9 cellular contexts compared by ENCODE assay signal in the genomic region with DNA sequence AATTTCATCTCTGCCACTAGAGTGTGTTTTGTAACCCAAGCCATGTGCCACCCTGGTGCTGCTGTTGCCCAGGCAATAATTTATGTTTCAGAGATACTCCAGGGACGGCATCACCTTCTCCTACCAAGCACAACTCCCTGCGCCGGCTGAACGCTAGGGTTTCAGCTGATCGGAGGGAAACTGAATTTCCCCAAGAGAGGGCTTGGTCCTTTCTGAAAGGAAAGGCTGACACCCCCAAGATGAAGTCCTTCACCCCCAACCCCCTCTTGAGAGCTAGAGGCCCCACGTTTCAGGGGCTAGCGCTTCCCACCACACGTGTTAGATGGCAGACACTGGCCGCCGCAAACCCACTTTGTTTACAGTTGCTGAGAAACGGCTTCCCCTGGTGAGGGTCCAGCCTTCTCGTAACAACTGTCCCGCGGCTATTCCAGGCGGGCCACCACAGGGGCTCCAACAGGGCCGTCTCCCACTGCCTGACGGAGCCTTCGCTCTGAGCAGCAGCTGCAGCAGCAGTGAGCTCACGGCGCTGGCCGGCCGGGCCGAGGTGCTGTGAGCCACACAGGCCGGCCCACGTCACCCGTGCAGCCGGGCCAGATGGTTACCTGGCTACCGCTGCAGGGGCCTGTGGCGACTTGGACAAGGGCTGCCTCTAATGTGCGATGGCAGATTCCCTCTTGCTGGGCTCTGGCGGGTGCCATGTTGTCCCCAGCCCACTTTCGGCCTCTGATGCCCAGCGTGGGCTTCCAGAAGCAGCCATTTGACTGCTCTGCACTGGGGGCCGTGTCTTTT.
A peak's percentile ranks its signal among the peaks of the same experiment; 100 is the strongest.
DNase-seq lines count a peak whose midpoint lies in the region; ATAC-seq, FAIRE-seq and TF ChIP-seq lines count a peak whose summit lies in the region.
"Had no signal": no experiment of that assay in that cellular context is flagged by ENCODE, and none has a peak within 500 bp of the region (broad histone marks: within the 10 kb centered on the region; RNA-seq: fewer than 3 reads in every experiment).

No MANE protein-coding gene starts in this region.

- DNase-seq in NCI-H1105 (lab: John Stamatoyannopoulos, UW) (peak; percentile 64), kidney (peak; percentile 79), activated gamma-delta T cell (lab: John Stamatoyannopoulos, UW) (no peak)
- DNase-seq in stimulated activated naive CD8-positive, alpha-beta T cell treated with anti-CD3 and anti-CD28 coated beads, Interleukin-15, Interleukin-2, amounts not matched to agents 100 U/mL and 50 U/mL, for 24 hours: no peak
- DNase-seq: naive B cell; NK-92 treated with Interleukin-12 subunit alpha and Interleukin-12 subunit beta, amount 100 ng/mL, for 24 hours had no signal

- no peaks in the 10 kb centered on the region for H3K9me3 ChIP-seq in kidney (ENCODE audit: control insufficient read depth in 1 of 2, low read length in 2 of 2)

- peak; percentile 30 for ATAC-seq in stimulated activated naive CD8-positive, alpha-beta T cell treated with anti-CD3 and anti-CD28 coated beads, Interleukin-15, Interleukin-2, amounts not matched to agents 100 U/mL and 50 U/mL, for 24 hours
- ATAC-seq in GM19455 (IDR thresholded peaks at IDR 0.05; ENCODE audit: unreplicated experiment) (no peak), GM19324 (IDR thresholded peaks at IDR 0.05; ENCODE audit: low FRiP score, unreplicated experiment) (no peak)

- TF ChIP-seq CTCF in kidney (IDR thresholded peaks at IDR 0.05; ENCODE audit: borderline replicate concordance, extremely low read depth, insufficient read depth): no peak

- H3K4me3 ChIP-seq in kidney (ENCODE audit: low read length in 2 of 2): no peak overlapping the region

- no peak overlapping the region for H3K9ac ChIP-seq in kidney (ENCODE audit: low read length in 2 of 2)

- intact Hi-C loops in kidney (cut with DNase I): no loop called here

- H3K36me3 ChIP-seq in kidney (ENCODE audit: control insufficient read depth in 1 of 2, insufficient read depth in 2 of 2, low read length in 2 of 2): peaks cover 0 to 10% of the 10 kb centered on the region in 2 donors

- FAIRE-seq in kidney (lab: Jason Lieb, UNC): no peak

- H3K4me1 ChIP-seq in kidney (ENCODE audit: control insufficient read depth in 1 of 2, insufficient read depth in 1 of 2, low read depth in 1 of 2, low read length in 2 of 2): peaks cover 0 to 6% of the 10 kb centered on the region in 2 donors

- H3K27ac ChIP-seq in angular gyrus (ENCODE audit: low read depth, low read length): peak overlapping the region; percentile 71
- H3K27ac ChIP-seq in kidney (ENCODE audit: low read depth in 2 of 2, low read length in 2 of 2): no peak overlapping the region

Comparison
In these comparisons a context has a peak if more than half of its experiments do, and no peak if none do; other contexts are left out.
1. DNase-seq: peak in NCI-H1105 (single experiment) and kidney (single experiment); none in stimulated activated naive CD8-positive, alpha-beta T cell treated with anti-CD3 and anti-CD28 coated beads, Interleukin-15, Interleukin-2, amounts not matched to agents 100 U/mL and 50 U/mL, for 24 hours (single experiment) and activated gamma-delta T cell (single experiment).